ENCODE assay signal across 13 cellular contexts in genomic region chrX:38271154-38271716, GRCh38. TPM values are rescaled to one million over a fixed set of nuclear protein-coding genes. Genes with fewer than 3 reads are reported as not detected.
DNase-seq lines count a peak whose midpoint lies in the region; ATAC-seq, FAIRE-seq and TF ChIP-seq lines count a peak whose summit lies in the region.
"Had no signal": no experiment of that assay in that cellular context is flagged by ENCODE, and none has a peak within 500 bp of the region (broad histone marks: within the 10 kb centered on the region; RNA-seq: fewer than 3 reads in every experiment).

No MANE protein-coding gene starts in this region.

- H3K27me3 Mint-ChIP-seq in osteocyte (ENCODE audit: unreplicated experiment), result no peaks in the 10 kb centered on the region

- H3K4me1 Mint-ChIP-seq in osteocyte (ENCODE audit: unreplicated experiment), result peaks cover 24% of the 10 kb centered on the region

- FAIRE-seq in pancreas (lab: Jason Lieb, UNC), result no peak

- DNase-seq in CD1c-positive myeloid dendritic cell (ENCODE audit: extremely low spot score), result peak; percentile 6
- DNase-seq in pancreas, result no peak
- no peak for DNase-seq in foreskin keratinocyte
- no peak for DNase-seq in osteocyte (ENCODE audit: extremely low spot score, unreplicated experiment)
- DNase-seq in HK-2 (ENCODE audit: unreplicated experiment), result no peak
- DNase-seq: AML-193, esophagus squamous epithelium, islet precursor cell, substantia nigra had no signal

- intact Hi-C loops in pancreas (cut with DNase I), result no loop called here

- ATAC-seq in GM19023 (IDR thresholded peaks at IDR 0.05; ENCODE audit: unreplicated experiment) (peak; percentile 46), HG02610 (IDR thresholded peaks at IDR 0.05; ENCODE audit: unreplicated experiment) (peak; percentile 65), HG03575 (IDR thresholded peaks at IDR 0.05; ENCODE audit: extremely low read depth, insufficient number of reproducible peaks, low FRiP score, unreplicated experiment) (peak; percentile 67), pancreas (no peak), foreskin keratinocyte (no peak)

- no peak overlapping the region for H3K27ac Mint-ChIP-seq in osteocyte (ENCODE audit: unreplicated experiment)

- no peak overlapping the region for H3K4me3 ChIP-seq in pancreas
- H3K4me3 ChIP-seq: esophagus squamous epithelium had no signal

- H3K4me3 Mint-ChIP-seq in osteocyte (ENCODE audit: unreplicated experiment), result no peak overlapping the region

- H3K4me1 ChIP-seq in pancreas (no peaks in the 10 kb centered on the region), foreskin keratinocyte (peaks cover 6% of the 10 kb centered on the region)
- H3K4me1 ChIP-seq: esophagus squamous epithelium had no signal

- no peaks in the 10 kb centered on the region for H3K9me3 ChIP-seq in pancreas
- H3K9me3 ChIP-seq: esophagus squamous epithelium had no signal

- TF ChIP-seq CTCF in pancreas (IDR thresholded peaks at IDR 0.05) (no peak), foreskin keratinocyte (conservative IDR thresholded peaks at IDR 0.05) (no peak), osteocyte (IDR thresholded peaks at IDR 0.05) (no peak)

- H3K36me3 ChIP-seq in pancreas, result no peaks in the 10 kb centered on the region
- H3K36me3 ChIP-seq: esophagus squamous epithelium had no signal

- H3K27ac ChIP-seq in pancreas (no peak overlapping the region), foreskin keratinocyte (no peak overlapping the region)
- H3K27ac ChIP-seq: esophagus squamous epithelium had no signal

- no peaks in the 10 kb centered on the region for H3K36me3 Mint-ChIP-seq in osteocyte (ENCODE audit: unreplicated experiment)

- H3K27me3 ChIP-seq in pancreas (no peaks in the 10 kb centered on the region), foreskin keratinocyte (no peaks in the 10 kb centered on the region)
- H3K27me3 ChIP-seq: esophagus squamous epithelium had no signal

- no peaks in the 10 kb centered on the region for H3K9me3 Mint-ChIP-seq in osteocyte (ENCODE audit: unreplicated experiment)

RNA-seq across cellular contexts. Expression of gene SRPX, which starts 50.6 kb away (rescaled TPM):
- 10 to 100 TPM in 3 of 6 donors, 1 to 10 TPM in 3; 2.3 to 23.6 (median 10.0) TPM for total RNA-seq in pancreas
- polyA plus RNA-seq in pancreas, result 10 to 100 TPM; 12.8 to 16.9 TPM
- total RNA-seq in foreskin keratinocyte, result 68.8 and 129 TPM in 2 replicates
- 65.6 and 118 TPM in 2 replicates for polyA plus RNA-seq in foreskin keratinocyte
- 41.7 and 48.0 TPM in 2 replicates for total RNA-seq in osteocyte
- total RNA-seq: activated CD8-positive, alpha-beta memory T cell treated with anti-CD3 and anti-CD28 coated beads for 36 hours had no signal

RNA-seq across cellular contexts. Expression of gene RPGR, which starts 56.1 kb away (rescaled TPM):
- 1 to 10 TPM; 4.2 to 7.7 (median 4.8) TPM for total RNA-seq in pancreas
- polyA plus RNA-seq in pancreas, result 10 to 100 TPM; 14.2 to 14.7 TPM
- total RNA-seq in foreskin keratinocyte, result 5.0 and 5.4 TPM in 2 replicates
- 2.2 and 2.4 TPM in 2 replicates for polyA plus RNA-seq in foreskin keratinocyte
- total RNA-seq in osteocyte, result 5.7 and 9.2 TPM in 2 replicates

Comparison
In these comparisons a context has a peak if more than half of its experiments do, and no peak if none do; other contexts are left out.
1. ATAC-seq: peak in GM19023 (single experiment), HG02610 (single experiment) and HG03575 (single experiment); none in pancreas (0 of 4) and foreskin keratinocyte (single experiment).